ENCODE assay signal across 8 cellular contexts in the genomic region with DNA sequence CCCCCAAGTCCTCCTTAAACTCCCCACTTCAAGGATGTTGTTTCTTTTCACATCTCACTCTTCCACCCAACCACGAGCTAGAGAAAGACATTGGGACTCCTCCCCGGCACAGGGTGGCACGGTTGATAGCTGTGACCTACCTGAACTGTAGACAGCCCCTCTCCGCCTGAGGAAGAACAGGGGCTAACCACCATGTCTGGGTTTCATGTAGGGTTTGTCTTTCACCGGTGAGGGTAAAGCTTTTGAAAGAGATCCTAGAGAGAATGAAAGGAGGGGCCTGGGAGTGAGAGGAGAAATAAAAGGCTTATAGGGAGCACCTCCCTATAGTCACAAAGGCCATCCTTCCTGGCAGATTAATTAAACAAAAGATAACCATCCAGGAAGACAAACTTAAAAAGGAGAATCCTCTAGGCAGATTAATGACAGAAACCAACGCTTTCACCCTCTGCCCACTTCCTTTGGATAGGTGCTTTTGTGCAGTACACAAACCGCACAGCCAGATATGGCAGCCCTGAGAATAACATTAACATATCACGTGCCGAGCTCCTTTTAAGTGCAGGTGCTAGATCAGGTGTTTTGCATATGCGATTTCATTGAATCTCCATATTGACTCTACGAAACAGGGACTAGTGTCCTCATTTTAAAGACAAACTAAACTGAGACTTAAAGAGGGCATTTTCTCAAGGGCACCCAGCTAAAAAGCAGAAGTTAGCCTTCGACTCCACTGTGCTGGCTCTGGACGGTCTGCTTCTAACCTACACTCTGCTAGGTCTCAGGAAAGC.
DNase-seq lines count a peak whose midpoint lies in the region; ATAC-seq and TF ChIP-seq lines count a peak whose summit lies in the region.

No MANE protein-coding gene starts in this region.

- peak overlapping the region; percentile 82 to 94 for H3K27ac Mint-ChIP-seq in T-cell
- peak overlapping the region; percentile 92 for H3K27ac Mint-ChIP-seq in memory B cell

- peak; percentile 78 for ATAC-seq in GM19463 (IDR thresholded peaks at IDR 0.05; ENCODE audit: unreplicated experiment)
- peak; percentile 55 for ATAC-seq in HG03469 (IDR thresholded peaks at IDR 0.05; ENCODE audit: unreplicated experiment)
- peak; percentile 88 to 94 (median 90) for ATAC-seq in T-cell (replicated peaks in 1 of 4)
- peak; percentile 79 for ATAC-seq in memory B cell (ENCODE audit: low read depth)
- ATAC-seq in omental fat pad (ENCODE audit: low FRiP score): no peak

- H3K27me3 Mint-ChIP-seq in T-cell (no peaks in the 10 kb centered on the region), memory B cell (peaks cover 2% of the 10 kb centered on the region)

- DNase-seq in DMS53 treated with DMSO at 0.1 percent for 48 hours (lab: John Stamatoyannopoulos, UW; ENCODE audit: unreplicated experiment): peak; percentile 84
- peak in 32 of 34 experiments; percentile 21 to 67 (median 45) for DNase-seq in T-cell
- DNase-seq in memory B cell (ENCODE audit: low spot score in 2 of 2): peak in 1 of 2 donors; percentile 49
- DNase-seq in omental fat pad (ENCODE audit: low spot score): no peak
- DNase-seq in hepatic stellate cell (ENCODE audit: low spot score): no peak
- DNase-seq in amygdala (lab: John Stamatoyannopoulos, UW): no peak

- H3K4me3 Mint-ChIP-seq in T-cell (peak overlapping the region; percentile 59 to 68 (median 60)), memory B cell (peak overlapping the region; percentile 67)

- TF ChIP-seq CTCF in omental fat pad (IDR thresholded peaks at IDR 0.05): no peak

- CTCF ChIA-PET in T-cell (lab: Charles Lee): interaction anchor here (0.6 to 0.8 kb wide), 3 partner anchors 176 to 626 kb away, joined by 3 to 5 read pairs (median 4); no protein-coding TSS in a partner anchor

- H3K36me3 Mint-ChIP-seq in T-cell (no peaks in the 10 kb centered on the region), memory B cell (no peaks in the 10 kb centered on the region)

- POLR2A ChIA-PET in T-cell (lab: Charles Lee): no interaction called here

- no peaks in the 10 kb centered on the region for H3K9me3 Mint-ChIP-seq in T-cell
- no peaks in the 10 kb centered on the region for H3K9me3 Mint-ChIP-seq in memory B cell

- H3K4me1 Mint-ChIP-seq in T-cell (peaks cover 39 to 52% (median 49%) of the 10 kb centered on the region in 3 donors), memory B cell (peaks cover 26% of the 10 kb centered on the region)

Comparison
In these comparisons a context has a peak if more than half of its experiments do, and no peak if none do; other contexts are left out.
1. DNase-seq: peak in DMS53 treated with DMSO at 0.1 percent for 48 hours (single experiment) and T-cell (32 of 34); none in omental fat pad (single experiment), hepatic stellate cell (single experiment) and amygdala (0 of 56).